Comparison of ENCODE assay signal across 9 cellular contexts in genomic region chr21:42232176-42232825, GRCh38. TPM values are rescaled to one million over a fixed set of nuclear protein-coding genes. Genes with fewer than 3 reads are reported as not detected.
DNase-seq lines count a peak whose midpoint lies in the region; ATAC-seq and TF ChIP-seq lines count a peak whose summit lies in the region.
"Had no signal": no experiment of that assay in that cellular context is flagged by ENCODE, and none has a peak within 500 bp of the region (broad histone marks: within the 10 kb centered on the region; RNA-seq: fewer than 3 reads in every experiment).

No MANE protein-coding gene starts in this region.

- H3K9ac ChIP-seq in DND-41 (ENCODE audit: low read depth, low read length), result peak overlapping the region; percentile 59
- H3K9ac ChIP-seq in MM.1S (ENCODE audit: low read length), result peak overlapping the region; percentile 20

- H3K4me3 ChIP-seq in DND-41 (ENCODE audit: low read depth in 1 of 2, low read length in 2 of 2) (peak overlapping the region in 1 of 2 experiments; percentile 23; a peak in 1 of 4 replicates), MM.1S (ENCODE audit: low read length) (no peak overlapping the region), adrenal gland (no peak overlapping the region), neutrophil (ENCODE audit: low read depth in 1 of 2, low read length in 1 of 2) (peak overlapping the region; percentile 62 to 69)
- H3K4me3 ChIP-seq: pancreas had no signal

- H3K36me3 ChIP-seq in DND-41 (ENCODE audit: insufficient read depth, low read length) (peaks cover 22% of the 10 kb centered on the region), MM.1S (replicated peaks; ENCODE audit: insufficient read depth, low read length) (no peaks in the 10 kb centered on the region), adrenal gland (replicated peaks in 1 of 2) (no peaks in the 10 kb centered on the region), neutrophil (peaks cover 14% of the 10 kb centered on the region)
- H3K36me3 ChIP-seq: pancreas had no signal

- WGBS in adrenal gland, 4 donors, result 77 to 81% (median 79%) methylated on average over 8 of the region's 8 CpGs

- no peaks in the 10 kb centered on the region for H3K9me2 ChIP-seq in MM.1S (replicated peaks; ENCODE audit: insufficient read depth, low read length)

- peak; percentile 90 for DNase-seq in DND-41
- DNase-seq in MM.1S, result no peak
- no peak for DNase-seq in adrenal gland
- no peak for DNase-seq in AG20443 (ENCODE audit: low spot score)

- TF ChIP-seq POLR2A in adrenal gland (IDR thresholded peaks at IDR 0.05), result no peak

- intact Hi-C loops in adrenal gland (cut with DNase I), result no loop called here

- TF ChIP-seq CTCF in DND-41 (IDR thresholded peaks at IDR 0.05; ENCODE audit: borderline replicate concordance, extremely low read depth, low read length, poor library complexity, severe bottlenecking) (peak; percentile 12), MM.1S (IDR thresholded peaks at IDR 0.05; ENCODE audit: low read length) (no peak), adrenal gland (IDR thresholded peaks at IDR 0.05) (no peak), neutrophil (IDR thresholded peaks at IDR 0.05) (no peak)

- H2AFZ ChIP-seq in DND-41 (ENCODE audit: low read depth, low read length) (no peak overlapping the region), MM.1S (ENCODE audit: low read length) (peak overlapping the region; percentile 1; the same call in 1 of the 2 replicates)

- H3F3A ChIP-seq in MM.1S (ENCODE audit: insufficient read depth, low read length), result peaks cover 54% of the 10 kb centered on the region

- peaks cover 68% of the 10 kb centered on the region for H3K79me2 ChIP-seq in DND-41 (ENCODE audit: insufficient read depth, low read length)
- no peaks in the 10 kb centered on the region for H3K79me2 ChIP-seq in MM.1S (ENCODE audit: low read length)

- ATAC-seq in DND-41 (ENCODE audit: insufficient read depth, low read depth), result peak; percentile 72
- ATAC-seq in HG03571 (IDR thresholded peaks at IDR 0.05; ENCODE audit: unreplicated experiment), result no peak
- ATAC-seq in GM19452 (IDR thresholded peaks at IDR 0.05; ENCODE audit: unreplicated experiment), result no peak
- ATAC-seq in HG03039 (IDR thresholded peaks at IDR 0.05; ENCODE audit: unreplicated experiment), result no peak

- no peaks in the 10 kb centered on the region for H3K9me3 ChIP-seq in DND-41 (ENCODE audit: insufficient read depth, low read length, severe bottlenecking)
- no peaks in the 10 kb centered on the region for H3K9me3 ChIP-seq in MM.1S (replicated peaks; ENCODE audit: insufficient read depth, low read length)
- no peaks in the 10 kb centered on the region for H3K9me3 ChIP-seq in adrenal gland (replicated peaks in 1 of 3)
- H3K9me3 ChIP-seq in neutrophil, result no peaks in the 10 kb centered on the region
- H3K9me3 ChIP-seq: pancreas had no signal

- H4K20me1 ChIP-seq in DND-41 (ENCODE audit: insufficient read depth, low read length) (no peaks in the 10 kb centered on the region), MM.1S (ENCODE audit: insufficient read depth, low read length) (no peaks in the 10 kb centered on the region)

- peak overlapping the region; percentile 41 for H3K4me2 ChIP-seq in DND-41 (ENCODE audit: insufficient read depth, low read length)
- peak overlapping the region; percentile 61 for H3K4me2 ChIP-seq in MM.1S (ENCODE audit: low read depth, low read length)

- H3K27me3 ChIP-seq in DND-41 (ENCODE audit: insufficient read depth, low read length, poor library complexity), result no peaks in the 10 kb centered on the region
- peaks cover 20% of the 10 kb centered on the region for H3K27me3 ChIP-seq in MM.1S (replicated peaks; ENCODE audit: insufficient read depth, low read length)
- H3K27me3 ChIP-seq in adrenal gland, result no peaks in the 10 kb centered on the region
- H3K27me3 ChIP-seq in neutrophil, result peaks cover 12% of the 10 kb centered on the region
- H3K27me3 ChIP-seq: pancreas had no signal

- H3K4me1 ChIP-seq in DND-41 (ENCODE audit: insufficient read depth, low read length) (peaks cover 100% of the 10 kb centered on the region), MM.1S (ENCODE audit: low read length) (peaks cover 69% of the 10 kb centered on the region), adrenal gland (replicated peaks in 1 of 2) (peaks cover 80 to 87% of the 10 kb centered on the region in 2 donors), neutrophil (ENCODE audit: control insufficient read depth in 1 of 2, insufficient read depth in 1 of 2, low read depth in 1 of 2, low read length in 1 of 2) (peaks cover 55 to 60% of the 10 kb centered on the region in 2 experiments)

- peak overlapping the region; percentile 99 for H3K27ac ChIP-seq in DND-41 (ENCODE audit: low read length)
- peak overlapping the region; percentile 86 for H3K27ac ChIP-seq in MM.1S (ENCODE audit: low read length)
- H3K27ac ChIP-seq in adrenal gland, result peak overlapping the region in 4 of 5 donors; percentile 66 to 97 (median 84)
- H3K27ac ChIP-seq in neutrophil, result peak overlapping the region; percentile 87

RNA-seq across cellular contexts. Expression of gene ABCG1, which starts 13.4 kb away (rescaled TPM):
- total RNA-seq in adrenal gland, result 100 to 1,000 TPM in 2 of 8 donors, 10 to 100 TPM in 6; 47.8 to 136 (median 90.9) TPM
- 10 to 100 TPM; 32.5 to 52.7 (median 38.7) TPM for polyA plus RNA-seq in adrenal gland

Comparison
In these comparisons a context has a peak if more than half of its experiments do, and no peak if none do; other contexts are left out.
1. H3K4me3 ChIP-seq: peak in neutrophil (2 of 2); none in MM.1S (single experiment) and adrenal gland (0 of 4).
2. Peak in every context shown above with its lines, with median percentiles within 50 percentile points of each other: H3K27ac ChIP-seq.